ENCODE assay signal across 21 cellular contexts in genomic region chr1:10760566-10761502, GRCh38. TPM values are rescaled to one million over a fixed set of nuclear protein-coding genes. Genes with fewer than 3 reads are reported as not detected.
DNase-seq lines count a peak whose midpoint lies in the region; ATAC-seq and TF ChIP-seq lines count a peak whose summit lies in the region.
"Had no signal": no experiment of that assay in that cellular context is flagged by ENCODE, and none has a peak within 500 bp of the region (broad histone marks: within the 10 kb centered on the region; RNA-seq: fewer than 3 reads in every experiment).

No MANE protein-coding gene starts in this region.

- no peak overlapping the region for H3K4me3 Mint-ChIP-seq in type B pancreatic cell
- no peak overlapping the region for H3K4me3 Mint-ChIP-seq in activated naive CD8-positive, alpha-beta T cell treated with anti-CD3 and anti-CD28 coated beads, Interleukin-2, amount 50 U/mL, for 24 hours
- H3K4me3 Mint-ChIP-seq: activated naive CD4-positive, alpha-beta T cell treated with anti-CD3 and anti-CD28 coated beads, Interleukin-2, amount 50 U/mL, for 24 hours; dendritic cell treated with granulocyte-macrophage colony-stimulating factor and Interleukin-4, amounts not matched to agents 40 ng/mL and 50 ng/mL, for 4 days; nephron progenitor cell had no signal

- H3K27ac ChIP-seq in left ventricle myocardium inferior (replicated peaks) (peak overlapping the region; percentile 83), duodenal mucosa (ENCODE audit: low read depth, low read length) (peak overlapping the region; percentile 88), testis (no peak overlapping the region)
- H3K27ac ChIP-seq: cardiac muscle cell, parathyroid adenoma had no signal

- H3K27me3 ChIP-seq in left ventricle myocardium inferior (ENCODE audit: low read depth) (no peaks in the 10 kb centered on the region), duodenal mucosa (ENCODE audit: control insufficient read depth in 1 of 2, insufficient read depth in 2 of 2, low read length in 2 of 2) (no peaks in the 10 kb centered on the region), testis (no peaks in the 10 kb centered on the region)
- H3K27me3 ChIP-seq: cardiac muscle cell, sigmoid colon had no signal

- H3K27me3 Mint-ChIP-seq in type B pancreatic cell = no peaks in the 10 kb centered on the region
- H3K27me3 Mint-ChIP-seq in activated naive CD8-positive, alpha-beta T cell treated with anti-CD3 and anti-CD28 coated beads, Interleukin-2, amount 50 U/mL, for 24 hours = peaks cover 4% of the 10 kb centered on the region
- H3K27me3 Mint-ChIP-seq: activated naive CD4-positive, alpha-beta T cell treated with anti-CD3 and anti-CD28 coated beads, Interleukin-2, amount 50 U/mL, for 24 hours had no signal

- peaks cover 11% of the 10 kb centered on the region for H3K36me3 ChIP-seq in left ventricle myocardium inferior
- peaks cover 6 to 7% of the 10 kb centered on the region in 2 donors for H3K36me3 ChIP-seq in duodenal mucosa (ENCODE audit: control insufficient read depth in 1 of 2, insufficient read depth in 2 of 2, low read length in 2 of 2)
- H3K36me3 ChIP-seq in testis (ENCODE audit: low read depth, missing control alignments) = no peaks in the 10 kb centered on the region

- TF ChIP-seq POLR2A in testis (IDR thresholded peaks at IDR 0.05) = no peak

- H3K4me3 ChIP-seq in left ventricle myocardium inferior (peak overlapping the region; percentile 44), duodenal mucosa (ENCODE audit: low read depth in 1 of 2, low read length in 2 of 2) (peak overlapping the region; percentile 28 to 62), testis (no peak overlapping the region)
- H3K4me3 ChIP-seq: cardiac muscle cell, sigmoid colon had no signal

- intact Hi-C loops in left ventricle myocardium inferior (cut with micrococcal nuclease) = no loop called here
- intact Hi-C loops in Right ventricle myocardium inferior (cut with DNase I) = no loop called here
- intact Hi-C loops in testis (cut with DNase I; ENCODE audit: low total_unique reads) = no loop called here

- DNase-seq in left ventricle myocardium inferior (no peak), Right ventricle myocardium inferior (ENCODE audit: missing footprints) (no peak), myocyte (ENCODE audit: low read depth) (peak; percentile 69), type B pancreatic cell (ENCODE audit: extremely low spot score, unreplicated experiment) (no peak), testis (no peak)
- DNase-seq in activated naive CD8-positive, alpha-beta T cell treated with anti-CD3 and anti-CD28 coated beads, Interleukin-2, amount 50 U/mL, for 24 hours = no peak
- no peak for DNase-seq in activated effector memory CD4-positive, alpha-beta T cell treated with anti-CD3 and anti-CD28 coated beads, Interleukin-2, amount 50 U/mL, for 16 hours
- DNase-seq: anterior cingulate cortex; COR-L47; DND-41; MV-4-11; NCI-H1694 treated with DMSO at 0.1 percent for 48 hours; NCI-H2171 treated with DMSO at 0.1 percent for 48 hours; nephron progenitor cell; sigmoid colon; stimulated activated CD8-positive, alpha-beta memory T cell treated with anti-CD3 and anti-CD28 coated beads, Interleukin-4, amount 100 ng/mL, for 48 hours had no signal

- H3K4me1 ChIP-seq in left ventricle myocardium inferior (peaks cover 100% of the 10 kb centered on the region), duodenal mucosa (ENCODE audit: control insufficient read depth in 1 of 2, insufficient read depth in 2 of 2, low read length in 2 of 2) (peaks cover 91 to 95% of the 10 kb centered on the region in 2 donors), testis (peaks cover 7% of the 10 kb centered on the region)
- H3K4me1 ChIP-seq: parathyroid adenoma had no signal

- H3K9ac ChIP-seq in duodenal mucosa (ENCODE audit: low read depth in 1 of 2, low read length in 2 of 2) = peak overlapping the region; percentile 45 to 68
- H3K9ac ChIP-seq: parathyroid adenoma had no signal

- ATAC-seq in Right ventricle myocardium inferior = no peak
- no peak for ATAC-seq in activated naive CD8-positive, alpha-beta T cell treated with anti-CD3 and anti-CD28 coated beads, Interleukin-2, amount 50 U/mL, for 24 hours

- peaks cover 23% of the 10 kb centered on the region for H3K4me1 Mint-ChIP-seq in type B pancreatic cell (ENCODE audit: unreplicated experiment)
- H3K4me1 Mint-ChIP-seq in activated naive CD8-positive, alpha-beta T cell treated with anti-CD3 and anti-CD28 coated beads, Interleukin-2, amount 50 U/mL, for 24 hours = peaks cover 7% of the 10 kb centered on the region

- no peaks in the 10 kb centered on the region for H3K9me3 ChIP-seq in left ventricle myocardium inferior (replicated peaks)
- H3K9me3 ChIP-seq in duodenal mucosa (ENCODE audit: control insufficient read depth in 1 of 2, low read length in 2 of 2) = no peaks in the 10 kb centered on the region
- no peaks in the 10 kb centered on the region for H3K9me3 ChIP-seq in testis
- H3K9me3 ChIP-seq: sigmoid colon had no signal

- TF ChIP-seq CTCF in left ventricle myocardium inferior (IDR thresholded peaks at IDR 0.05; ENCODE audit: borderline replicate concordance) (no peak), type B pancreatic cell (conservative IDR thresholded peaks at IDR 0.05) (no peak), testis (IDR thresholded peaks at IDR 0.05) (no peak)

- H3K36me3 Mint-ChIP-seq in type B pancreatic cell = no peaks in the 10 kb centered on the region
- H3K36me3 Mint-ChIP-seq in activated naive CD8-positive, alpha-beta T cell treated with anti-CD3 and anti-CD28 coated beads, Interleukin-2, amount 50 U/mL, for 24 hours (ENCODE audit: low read depth) = no peaks in the 10 kb centered on the region
- H3K36me3 Mint-ChIP-seq: activated naive CD4-positive, alpha-beta T cell treated with anti-CD3 and anti-CD28 coated beads, Interleukin-2, amount 50 U/mL, for 24 hours had no signal

- H3K9me3 Mint-ChIP-seq in type B pancreatic cell = no peaks in the 10 kb centered on the region
- H3K9me3 Mint-ChIP-seq in activated naive CD8-positive, alpha-beta T cell treated with anti-CD3 and anti-CD28 coated beads, Interleukin-2, amount 50 U/mL, for 24 hours = no peaks in the 10 kb centered on the region
- H3K9me3 Mint-ChIP-seq: activated naive CD4-positive, alpha-beta T cell treated with anti-CD3 and anti-CD28 coated beads, Interleukin-2, amount 50 U/mL, for 24 hours; dendritic cell treated with granulocyte-macrophage colony-stimulating factor and Interleukin-4, amounts not matched to agents 40 ng/mL and 50 ng/mL, for 4 days; nephron progenitor cell had no signal

- peak overlapping the region; percentile 48 for H3K27ac Mint-ChIP-seq in type B pancreatic cell
- H3K27ac Mint-ChIP-seq in activated naive CD8-positive, alpha-beta T cell treated with anti-CD3 and anti-CD28 coated beads, Interleukin-2, amount 50 U/mL, for 24 hours = no peak overlapping the region
- H3K27ac Mint-ChIP-seq: activated naive CD4-positive, alpha-beta T cell treated with anti-CD3 and anti-CD28 coated beads, Interleukin-2, amount 50 U/mL, for 24 hours; dendritic cell treated with granulocyte-macrophage colony-stimulating factor and Interleukin-4, amounts not matched to agents 40 ng/mL and 50 ng/mL, for 4 days; nephron progenitor cell had no signal

- 88 to 93% methylated on average over 15 to 17 of the region's 17 CpGs for WGBS in testis, 2 donors

RNA-seq across cellular contexts. Expression of gene CASZ1, which starts 35.6 kb away (rescaled TPM):
- total RNA-seq in left ventricle myocardium inferior (56.3 TPM), Right ventricle myocardium inferior (58.2 TPM), myocyte (11.6 and 20.8 TPM in 2 replicates), type B pancreatic cell (ENCODE audit: low replicate concordance) (15.7 and 37.5 TPM in 2 replicates), testis (10 to 100 TPM in 1 of 2 donors, 1 to 10 TPM in 1; 9.4 to 12.3 TPM)
- 8.6 TPM for polyA plus RNA-seq in myocyte (2012)
- 10.3 TPM for polyA plus RNA-seq in testis (ENCODE audit: insufficient read depth, low read depth, low replicate concordance)

Comparison
In these comparisons a context has a peak if more than half of its experiments do, and no peak if none do; other contexts are left out.
1. H3K27ac ChIP-seq: peak in left ventricle myocardium inferior (single experiment) and duodenal mucosa (single experiment); none in testis (0 of 2).
2. H3K4me3 ChIP-seq: peak in left ventricle myocardium inferior (single experiment) and duodenal mucosa (2 of 2); none in testis (0 of 2).